ENCODE assay signal across 1 cellular context in the genomic region with DNA sequence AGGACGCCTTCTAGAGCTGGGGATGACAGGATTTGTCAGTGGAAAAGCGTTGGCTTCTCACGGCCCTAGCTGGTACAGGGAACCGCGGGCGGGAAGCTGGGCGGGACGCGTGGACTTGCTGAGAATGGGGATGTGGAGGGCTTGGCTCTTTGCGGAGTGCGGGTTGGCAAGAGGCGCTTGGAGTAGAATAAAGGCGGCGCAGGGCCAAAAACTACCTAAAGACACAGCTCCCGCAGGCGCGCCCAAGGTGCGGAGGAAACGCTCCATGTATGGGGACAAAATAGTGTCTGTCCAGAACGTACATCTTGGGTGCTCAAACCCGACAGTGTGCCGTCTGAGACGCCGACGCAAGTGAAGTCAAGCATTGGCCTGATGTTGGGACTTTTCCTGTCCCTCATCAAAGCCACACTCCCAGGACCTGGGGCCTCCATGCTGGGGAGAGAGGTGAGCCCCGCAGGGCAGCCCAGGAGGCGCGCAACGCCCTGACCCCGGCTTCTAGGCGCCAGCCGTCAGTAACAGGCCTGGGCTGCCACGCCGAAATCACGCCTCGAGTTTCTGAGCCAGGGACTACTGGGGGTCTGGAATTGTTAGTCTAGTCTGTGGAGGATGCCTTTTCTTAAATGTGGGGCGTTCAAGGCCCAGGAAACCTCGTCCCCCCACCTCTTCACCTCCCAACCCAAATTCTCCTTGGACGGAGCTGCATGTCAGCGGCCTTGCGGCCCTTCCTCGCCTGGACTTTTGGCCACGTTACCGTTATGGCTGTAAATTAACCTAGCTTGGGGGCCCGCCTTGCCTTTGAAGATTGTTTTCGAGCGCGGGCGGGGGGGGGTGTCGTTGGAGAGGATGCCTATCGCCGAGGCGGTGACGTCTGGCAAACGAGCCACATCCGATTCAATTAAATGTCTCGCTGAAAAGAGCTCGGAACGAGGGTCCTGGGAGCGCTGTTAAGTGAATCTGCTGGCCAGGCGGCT.
A peak's percentile ranks its signal among the peaks of the same experiment; 100 is the strongest.
TF ChIP-seq lines count a peak whose summit lies in the region.

No MANE protein-coding gene starts in this region.

TF ChIP-seq in H1, 55 proteins besides CTCF, POLR2A, EP300 and RAD21:
- TF ChIP-seq RBBP5 (IDR thresholded peaks at IDR 0.05; ENCODE audit: borderline replicate concordance, low read depth, low read length) (no peak), KDM4A (IDR thresholded peaks at IDR 0.05; ENCODE audit: low read depth, low read length, severe bottlenecking) (no peak), RNF2 (IDR thresholded peaks at IDR 0.05; ENCODE audit: borderline replicate concordance, low read depth, low read length, missing control alignments, poor library complexity, severe bottlenecking) (peak; percentile 93), EZH2 (IDR thresholded peaks at IDR 0.05; ENCODE audit: low read depth, low read length, severe bottlenecking) (peak; percentile 94), RXRA (IDR thresholded peaks at IDR 0.05; ENCODE audit: insufficient read depth, low read depth, low read length) (no peak), CBX5 (IDR thresholded peaks at IDR 0.05; ENCODE audit: low read depth, low read length) (no peak), SUZ12 (IDR thresholded peaks at IDR 0.05; ENCODE audit: low read length) (peak; percentile 98), ASH2L (IDR thresholded peaks at IDR 0.05; ENCODE audit: low read length) (no peak), CBX8 (IDR thresholded peaks at IDR 0.05; ENCODE audit: borderline replicate concordance, low read depth, low read length) (peak; percentile 60; the same call in 1 of the 2 replicates), TBP (IDR thresholded peaks at IDR 0.05; ENCODE audit: low read depth, low read length) (no peak), JUND (IDR thresholded peaks at IDR 0.05; ENCODE audit: low read length) (no peak), JUN (IDR thresholded peaks at IDR 0.05; ENCODE audit: low read depth, low read length) (no peak), ZNF274 (IDR thresholded peaks at IDR 0.05; ENCODE audit: borderline replicate concordance, extremely low read depth, low read length) (no peak), RFX5 (IDR thresholded peaks at IDR 0.05; ENCODE audit: borderline replicate concordance, low read depth, low read length) (no peak), TAF7 (optimal IDR thresholded peaks at IDR 0.05; ENCODE audit: borderline replicate concordance, low read depth, low read length) (no peak), CHD2 (IDR thresholded peaks at IDR 0.05; ENCODE audit: low read length) (no peak), HDAC2 (IDR thresholded peaks at IDR 0.05; ENCODE audit: borderline replicate concordance in 1 of 2, low read depth in 2 of 2, low read length in 2 of 2) (no peak), CTBP2 (IDR thresholded peaks at IDR 0.05; ENCODE audit: borderline replicate concordance, insufficient read depth, insufficient read length, low read length) (peak; percentile 13)
- TF ChIP-seq, protein P1, sequence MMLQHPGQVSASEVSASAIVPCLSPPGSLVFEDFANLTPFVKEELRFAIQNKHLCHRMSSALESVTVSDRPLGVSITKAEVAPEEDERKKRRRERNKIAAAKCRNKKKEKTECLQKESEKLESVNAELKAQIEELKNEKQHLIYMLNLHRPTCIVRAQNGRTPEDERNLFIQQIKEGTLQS (IDR thresholded peaks at IDR 0.05; ENCODE audit: insufficient read depth, low read depth, low read length), result no peak
- TF ChIP-seq, protein P2, sequence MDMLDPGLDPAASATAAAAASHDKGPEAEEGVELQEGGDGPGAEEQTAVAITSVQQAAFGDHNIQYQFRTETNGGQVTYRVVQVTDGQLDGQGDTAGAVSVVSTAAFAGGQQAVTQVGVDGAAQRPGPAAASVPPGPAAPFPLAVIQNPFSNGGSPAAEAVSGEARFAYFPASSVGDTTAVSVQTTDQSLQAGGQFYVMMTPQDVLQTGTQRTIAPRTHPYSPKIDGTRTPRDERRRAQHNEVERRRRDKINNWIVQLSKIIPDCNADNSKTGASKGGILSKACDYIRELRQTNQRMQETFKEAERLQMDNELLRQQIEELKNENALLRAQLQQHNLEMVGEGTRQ (IDR thresholded peaks at IDR 0.05; ENCODE audit: low read length), result no peak
